ENCODE assay signal across 8 cellular contexts in genomic region chr10:99733366-99733765, GRCh38. TPM values are rescaled to one million over a fixed set of nuclear protein-coding genes. Genes with fewer than 3 reads are reported as not detected.
A peak's percentile ranks its signal among the peaks of the same experiment; 100 is the strongest.
DNase-seq lines count a peak whose midpoint lies in the region; ATAC-seq and TF ChIP-seq lines count a peak whose summit lies in the region.

No MANE protein-coding gene starts in this region.

- CTCF ChIA-PET in PC-3 (lab: Charles Lee), result no interaction called here

- intact Hi-C loops in PC-3 (cut with micrococcal nuclease) (loop anchor here (5.0 kb wide), 1 partner anchor 99 kb away; no protein-coding TSS in a partner anchor), esophagus squamous epithelium (cut with DNase I) (no loop called here), left cardiac atrium (cut with DNase I) (no loop called here)

- no peaks in the 10 kb centered on the region for H3K9me3 Mint-ChIP-seq in activated T-cell treated with anti-CD3 and anti-CD28 coated beads, Interleukin-2, amount 50 U/mL, for 4 hours
- H3K9me3 Mint-ChIP-seq in stimulated activated naive CD8-positive, alpha-beta T cell treated with anti-CD3 and anti-CD28 coated beads, Interleukin-15, amount 100 ng/mL, for 72 hours, result no peaks in the 10 kb centered on the region

- no peak overlapping the region for H2AFZ ChIP-seq in PC-3 (ENCODE audit: low read length)

- WGBS in esophagus squamous epithelium, 2 donors, result 76 to 78% methylated on average over 8 of the region's 8 CpGs

- no peak overlapping the region for H3K27ac Mint-ChIP-seq in stimulated activated naive CD8-positive, alpha-beta T cell treated with anti-CD3 and anti-CD28 coated beads, Interleukin-15, amount 100 ng/mL, for 72 hours

- no peaks in the 10 kb centered on the region for H3K27me3 Mint-ChIP-seq in activated T-cell treated with anti-CD3 and anti-CD28 coated beads, Interleukin-2, amount 50 U/mL, for 4 hours (ENCODE audit: low read depth)
- H3K27me3 Mint-ChIP-seq in stimulated activated naive CD8-positive, alpha-beta T cell treated with anti-CD3 and anti-CD28 coated beads, Interleukin-15, amount 100 ng/mL, for 72 hours, result no peaks in the 10 kb centered on the region

- no peak for ATAC-seq in activated T-cell treated with anti-CD3 and anti-CD28 coated beads, Interleukin-2, amount 50 U/mL, for 4 hours
- ATAC-seq in PC-3 (no peak), left cardiac atrium (no peak)
- ATAC-seq in stimulated activated naive CD8-positive, alpha-beta T cell treated with anti-CD3 and anti-CD28 coated beads, Interleukin-15, amount 100 ng/mL, for 72 hours, result no peak

- TF ChIP-seq POLR2A in esophagus squamous epithelium (IDR thresholded peaks at IDR 0.05), result no peak

- no peaks in the 10 kb centered on the region for H3K9me3 ChIP-seq in PC-3 (ENCODE audit: low read length)
- no peaks in the 10 kb centered on the region for H3K9me3 ChIP-seq in esophagus squamous epithelium

- H3K27ac ChIP-seq in PC-3 (ENCODE audit: low read length) (no peak overlapping the region), esophagus squamous epithelium (no peak overlapping the region)

- H4K20me1 ChIP-seq in PC-3 (ENCODE audit: low read length), result no peaks in the 10 kb centered on the region

- H3K4me2 ChIP-seq in PC-3 (ENCODE audit: low read length), result peak overlapping the region; percentile 79

- peaks cover 36% of the 10 kb centered on the region for H3K4me1 Mint-ChIP-seq in activated T-cell treated with anti-CD3 and anti-CD28 coated beads, Interleukin-2, amount 50 U/mL, for 4 hours (ENCODE audit: low read depth)
- peaks cover 37% of the 10 kb centered on the region for H3K4me1 Mint-ChIP-seq in stimulated activated naive CD8-positive, alpha-beta T cell treated with anti-CD3 and anti-CD28 coated beads, Interleukin-15, amount 100 ng/mL, for 72 hours

- H3K27me3 ChIP-seq in PC-3 (ENCODE audit: low read length), result no peaks in the 10 kb centered on the region
- no peaks in the 10 kb centered on the region for H3K27me3 ChIP-seq in esophagus squamous epithelium

- DNase-seq in activated T-cell treated with anti-CD3 and anti-CD28 coated beads, Interleukin-2, amount 50 U/mL, for 4 hours, result no peak
- no peak for DNase-seq in activated T-cell treated with anti-CD3 and anti-CD28 coated beads for 4 hours
- DNase-seq in PC-3, result no peak
- DNase-seq in esophagus squamous epithelium (lab: John Stamatoyannopoulos, UW), result no peak
- DNase-seq in stimulated activated naive CD8-positive, alpha-beta T cell treated with anti-CD3 and anti-CD28 coated beads, Interleukin-15, amount 100 ng/mL, for 72 hours, result no peak
- no peak for DNase-seq in AG20443 (ENCODE audit: low spot score)
- no peak for DNase-seq in mesenteric fat pad (ENCODE audit: low spot score)
- DNase-seq in left cardiac atrium, result no peak

- H3K4me3 Mint-ChIP-seq in activated T-cell treated with anti-CD3 and anti-CD28 coated beads, Interleukin-2, amount 50 U/mL, for 4 hours, result peak overlapping the region; percentile 79
- peak overlapping the region; percentile 99 to 100 for H3K4me3 Mint-ChIP-seq in stimulated activated naive CD8-positive, alpha-beta T cell treated with anti-CD3 and anti-CD28 coated beads, Interleukin-15, amount 100 ng/mL, for 72 hours

- peak overlapping the region; percentile 95 for H3K4me3 ChIP-seq in PC-3 (ENCODE audit: low read length)
- H3K4me3 ChIP-seq in esophagus squamous epithelium, result peak overlapping the region; percentile 70 to 96 (median 86)

- POLR2A ChIA-PET in PC-3 (lab: Charles Lee; ENCODE audit: unreplicated experiment), result interaction anchor here (0.6 kb wide), 1 partner anchor 274 kb away, joined by 4 read pairs; no protein-coding TSS in a partner anchor

- H3F3A ChIP-seq in PC-3 (ENCODE audit: low read length, unreplicated experiment), result no peaks in the 10 kb centered on the region

- H3K79me2 ChIP-seq in PC-3 (ENCODE audit: low read length), result peaks cover 30% of the 10 kb centered on the region

- H3K9ac ChIP-seq in PC-3 (ENCODE audit: low read length), result no peak overlapping the region

- no peaks in the 10 kb centered on the region for H3K9me2 ChIP-seq in PC-3 (replicated peaks; ENCODE audit: low read length)

- TF ChIP-seq CTCF in PC-3 (conservative IDR thresholded peaks at IDR 0.05; ENCODE audit: low read depth, low read length), result no peak
- TF ChIP-seq CTCF in esophagus squamous epithelium (IDR thresholded peaks at IDR 0.05), result no peak

- no TSS peak for BruUV-seq in PC-3 (replicated peaks; lab: Mats Ljungman, UMichigan)

- H3K36me3 ChIP-seq in PC-3 (ENCODE audit: low read depth, low read length) (no peaks in the 10 kb centered on the region; the same call in 1 of the 2 replicates), esophagus squamous epithelium (peaks cover 0 to 34% (median 0%) of the 10 kb centered on the region in 3 donors)

- H3K36me3 Mint-ChIP-seq in activated T-cell treated with anti-CD3 and anti-CD28 coated beads, Interleukin-2, amount 50 U/mL, for 4 hours (ENCODE audit: insufficient read depth), result peaks cover 28% of the 10 kb centered on the region

- H3K4me1 ChIP-seq in PC-3 (ENCODE audit: insufficient read depth, low read length) (peaks cover 3% of the 10 kb centered on the region; the same call in 1 of the 2 replicates), esophagus squamous epithelium (peaks cover 20 to 57% (median 21%) of the 10 kb centered on the region in 3 donors)

RNA-seq across cellular contexts. Expression of gene CUTC, which starts 1.3 kb away (rescaled TPM):
- 10 to 100 TPM; 19.8 to 30.4 (median 28.7) TPM for total RNA-seq in activated T-cell treated with anti-CD3 and anti-CD28 coated beads, Interleukin-2, amount 50 U/mL, for 4 hours
- total RNA-seq in PC-3 (2014; rRNA removed) (10.2 and 14.5 TPM in 2 replicates), esophagus squamous epithelium (10 to 100 TPM in 3 of 4 donors, 1 to 10 TPM in 1; 6.7 to 29.0 (median 18.9) TPM), mesenteric fat pad (28.6 TPM), left cardiac atrium (10 to 100 TPM; 18.9 to 23.4 TPM)

RNA-seq across cellular contexts. Expression of gene COX15, which starts 1.4 kb away (rescaled TPM):
- 10 to 100 TPM; 28.4 to 32.5 (median 32.2) TPM for total RNA-seq in activated T-cell treated with anti-CD3 and anti-CD28 coated beads, Interleukin-2, amount 50 U/mL, for 4 hours
- 16.6 and 24.6 TPM in 2 replicates for total RNA-seq in PC-3 (2014; rRNA removed)
- total RNA-seq in esophagus squamous epithelium, result 10 to 100 TPM; 17.2 to 38.4 (median 18.1) TPM
- total RNA-seq in mesenteric fat pad, result 33.8 TPM
- 10 to 100 TPM; 22.7 to 23.3 TPM for total RNA-seq in left cardiac atrium

RNA-seq across cellular contexts. Expression of gene ABCC2, which starts 49.1 kb away (rescaled TPM):
- 1 to 10 TPM; 1.3 to 1.5 (median 1.3) TPM for total RNA-seq in activated T-cell treated with anti-CD3 and anti-CD28 coated beads, Interleukin-2, amount 50 U/mL, for 4 hours
- 0.35 and 2.4 TPM in 2 replicates for total RNA-seq in PC-3 (2014; rRNA removed)
- 1 to 10 TPM in 2 of 4 donors, under 1 TPM in 2; 0.61 to 2.2 (median 1.1) TPM for total RNA-seq in esophagus squamous epithelium
- 2.8 TPM for total RNA-seq in mesenteric fat pad
- under 1 TPM; 0.53 to 0.94 TPM for total RNA-seq in left cardiac atrium
